21 cellular contexts compared by ENCODE assay signal in genomic region chr13:112741835-112742570, GRCh38. TPM values are rescaled to one million over a fixed set of nuclear protein-coding genes. Genes with fewer than 3 reads are reported as not detected.
A peak's percentile ranks its signal among the peaks of the same experiment; 100 is the strongest.
DNase-seq lines count a peak whose midpoint lies in the region; ATAC-seq and TF ChIP-seq lines count a peak whose summit lies in the region.
"Had no signal": no experiment of that assay in that cellular context is flagged by ENCODE, and none has a peak within 500 bp of the region (broad histone marks: within the 10 kb centered on the region; RNA-seq: fewer than 3 reads in every experiment).

No MANE protein-coding gene starts in this region.

- H3K27me3 Mint-ChIP-seq in stimulated activated naive CD8-positive, alpha-beta T cell treated with anti-CD3 and anti-CD28 coated beads, Interleukin-15, amount 100 ng/mL, for 72 hours = no peaks in the 10 kb centered on the region
- H3K27me3 Mint-ChIP-seq in central memory CD8-positive, alpha-beta T cell = no peaks in the 10 kb centered on the region
- H3K27me3 Mint-ChIP-seq: activated naive CD8-positive, alpha-beta T cell; CD4-positive, alpha-beta memory T cell had no signal

- H4K20me1 ChIP-seq in osteoblast (ENCODE audit: insufficient read depth, low read length) = peaks cover 8% of the 10 kb centered on the region

- no peak overlapping the region for H3K4me3 ChIP-seq in osteoblast (ENCODE audit: insufficient read depth, low read length)
- H3K4me3 ChIP-seq: GM12878, lower lobe of right lung had no signal

- no peak overlapping the region for H3K4me3 Mint-ChIP-seq in stimulated activated naive CD8-positive, alpha-beta T cell treated with anti-CD3 and anti-CD28 coated beads, Interleukin-15, amount 100 ng/mL, for 72 hours
- no peak overlapping the region for H3K4me3 Mint-ChIP-seq in central memory CD8-positive, alpha-beta T cell
- H3K4me3 Mint-ChIP-seq: activated CD8-positive, alpha-beta T cell treated with anti-CD3 and anti-CD28 coated beads, Interleukin-2, amount 10 ng/mL, durations not matched to agents 7 days and 5 days; activated naive CD8-positive, alpha-beta T cell; activated T-cell treated with anti-CD3 and anti-CD28 coated beads, Interleukin-2, amount 50 U/mL, for 4 hours; CD4-positive, alpha-beta memory T cell had no signal

- H3K79me2 ChIP-seq in osteoblast (ENCODE audit: insufficient read depth, low read length) = peaks cover 17% of the 10 kb centered on the region

- H3K36me3 ChIP-seq in osteoblast (ENCODE audit: insufficient read depth, low read length) = no peaks in the 10 kb centered on the region
- H3K36me3 ChIP-seq: lower lobe of right lung, tibial artery had no signal

- peaks cover 7% of the 10 kb centered on the region for H3K4me1 Mint-ChIP-seq in stimulated activated naive CD8-positive, alpha-beta T cell treated with anti-CD3 and anti-CD28 coated beads, Interleukin-15, amount 100 ng/mL, for 72 hours
- H3K4me1 Mint-ChIP-seq in central memory CD8-positive, alpha-beta T cell = peaks cover 29% of the 10 kb centered on the region

- peaks cover under 1% of the 10 kb centered on the region for H3K36me3 Mint-ChIP-seq in central memory CD8-positive, alpha-beta T cell (ENCODE audit: insufficient read depth)
- H3K36me3 Mint-ChIP-seq: activated naive CD8-positive, alpha-beta T cell; CD4-positive, alpha-beta memory T cell had no signal

- H3K27ac Mint-ChIP-seq in stimulated activated naive CD8-positive, alpha-beta T cell treated with anti-CD3 and anti-CD28 coated beads, Interleukin-15, amount 100 ng/mL, for 72 hours = no peak overlapping the region
- H3K27ac Mint-ChIP-seq in central memory CD8-positive, alpha-beta T cell (ENCODE audit: low read depth) = peak overlapping the region; percentile 64
- H3K27ac Mint-ChIP-seq: activated CD8-positive, alpha-beta T cell treated with anti-CD3 and anti-CD28 coated beads, Interleukin-2, amount 10 ng/mL, durations not matched to agents 7 days and 5 days; activated naive CD8-positive, alpha-beta T cell had no signal

- TF ChIP-seq CTCF in osteoblast (IDR thresholded peaks at IDR 0.05; ENCODE audit: extremely low read depth, low read depth, low read length) = no peak

- no peak overlapping the region for H2AFZ ChIP-seq in osteoblast (ENCODE audit: low read length)

- peak; percentile 39 for ATAC-seq in stimulated activated naive CD8-positive, alpha-beta T cell treated with anti-CD3 and anti-CD28 coated beads, Interleukin-15, amount 100 ng/mL, for 72 hours
- ATAC-seq in stimulated activated naive CD8-positive, alpha-beta T cell treated with anti-CD3 and anti-CD28 coated beads, Interleukin-15, Interleukin-2, amounts not matched to agents 100 U/mL and 50 U/mL, for 24 hours = no peak
- ATAC-seq in central memory CD8-positive, alpha-beta T cell (replicated peaks; ENCODE audit: extremely low read depth, poor library complexity, severe bottlenecking) = no peak
- ATAC-seq in GM18858 (IDR thresholded peaks at IDR 0.05; ENCODE audit: unreplicated experiment) = no peak
- ATAC-seq in GM19035 (IDR thresholded peaks at IDR 0.05; ENCODE audit: unreplicated experiment) = no peak
- no peak for ATAC-seq in HG03135 (IDR thresholded peaks at IDR 0.05; ENCODE audit: unreplicated experiment)
- ATAC-seq: activated CD4-positive, CD25-positive, alpha-beta regulatory T cell treated with anti-CD3 and anti-CD28 coated beads, Interleukin-2, amount 50 U/mL, for 24 hours; activated CD8-positive, alpha-beta T cell treated with anti-CD3 and anti-CD28 coated beads, Interleukin-2, amount 10 ng/mL, durations not matched to agents 7 days and 5 days; activated T-cell treated with anti-CD3 and anti-CD28 coated beads, Interleukin-2, amount 50 U/mL, for 4 hours; GM12878; lower lobe of right lung had no signal

- H3K4me1 ChIP-seq in osteoblast (ENCODE audit: insufficient read depth, low read length) = peaks cover 19% of the 10 kb centered on the region

- H3K27me3 ChIP-seq in osteoblast (ENCODE audit: insufficient read depth, low read length) = no peaks in the 10 kb centered on the region
- H3K27me3 ChIP-seq: tibial artery had no signal

- H3K9me3 ChIP-seq in osteoblast (ENCODE audit: low read depth, low read length) = no peaks in the 10 kb centered on the region
- H3K9me3 ChIP-seq: lower lobe of right lung, tibial artery had no signal

- no peak overlapping the region for H3K4me2 ChIP-seq in osteoblast (ENCODE audit: insufficient read depth, low read length)

- H3K9me3 Mint-ChIP-seq in stimulated activated naive CD8-positive, alpha-beta T cell treated with anti-CD3 and anti-CD28 coated beads, Interleukin-15, amount 100 ng/mL, for 72 hours = no peaks in the 10 kb centered on the region
- H3K9me3 Mint-ChIP-seq in central memory CD8-positive, alpha-beta T cell = no peaks in the 10 kb centered on the region
- H3K9me3 Mint-ChIP-seq: activated T-cell treated with anti-CD3 and anti-CD28 coated beads, Interleukin-2, amount 50 U/mL, for 4 hours; CD4-positive, alpha-beta memory T cell had no signal

- H3K27ac ChIP-seq in osteoblast (ENCODE audit: low read depth, low read length) = peak overlapping the region; percentile 90

- DNase-seq in stimulated activated naive CD8-positive, alpha-beta T cell treated with anti-CD3 and anti-CD28 coated beads, Interleukin-15, amount 100 ng/mL, for 72 hours = no peak
- no peak for DNase-seq in stimulated activated naive CD8-positive, alpha-beta T cell treated with anti-CD3 and anti-CD28 coated beads, Interleukin-15, Interleukin-2, amounts not matched to agents 100 U/mL and 50 U/mL, for 24 hours
- DNase-seq in central memory CD8-positive, alpha-beta T cell (ENCODE audit: low spot score in 2 of 2) = no peak
- peak; percentile 31 for DNase-seq in osteoblast (ENCODE audit: insufficient read length, low spot score, missing footprints)
- no peak for DNase-seq in anterior cingulate cortex (lab: John Stamatoyannopoulos, UW)
- DNase-seq: activated CD8-positive, alpha-beta T cell treated with anti-CD3 and anti-CD28 coated beads, Interleukin-2, amount 10 ng/mL, durations not matched to agents 7 days and 5 days; activated T-cell treated with anti-CD3 and anti-CD28 coated beads, Interleukin-2, amount 50 U/mL, for 4 hours; CD4-positive, alpha-beta memory T cell; DMS53; hippocampal formation; Karpas-422; lower lobe of right lung; NCI-H1048; NCI-H2107; tibial artery had no signal

RNA-seq across cellular contexts. Expression of gene ATP11A, which starts 52.2 kb away (rescaled TPM):
- 7.6 and 7.7 TPM in 2 replicates for total RNA-seq in osteoblast
